In genomic region chr4:95362906-95363578, GRCh38 we compare ENCODE assay signal across 1 cellular context.
TF ChIP-seq lines count a peak whose summit lies in the region.

No MANE protein-coding gene starts in this region.

TF ChIP-seq in SK-N-SH treated with all-trans-retinoic acid at 6 μM for 48 hours, 23 proteins besides CTCF, POLR2A, EP300 and RAD21 (continued from another document):
- TF ChIP-seq POU6F1 (CRISPR knock-in tag; IDR thresholded peaks at IDR 0.05; ENCODE audit: borderline replicate concordance, low read depth) (no peak), TOX (CRISPR knock-in tag; IDR thresholded peaks at IDR 0.05; ENCODE audit: borderline replicate concordance) (no peak)
